Comparison of ENCODE assay signal across 13 cellular contexts in the genomic region with DNA sequence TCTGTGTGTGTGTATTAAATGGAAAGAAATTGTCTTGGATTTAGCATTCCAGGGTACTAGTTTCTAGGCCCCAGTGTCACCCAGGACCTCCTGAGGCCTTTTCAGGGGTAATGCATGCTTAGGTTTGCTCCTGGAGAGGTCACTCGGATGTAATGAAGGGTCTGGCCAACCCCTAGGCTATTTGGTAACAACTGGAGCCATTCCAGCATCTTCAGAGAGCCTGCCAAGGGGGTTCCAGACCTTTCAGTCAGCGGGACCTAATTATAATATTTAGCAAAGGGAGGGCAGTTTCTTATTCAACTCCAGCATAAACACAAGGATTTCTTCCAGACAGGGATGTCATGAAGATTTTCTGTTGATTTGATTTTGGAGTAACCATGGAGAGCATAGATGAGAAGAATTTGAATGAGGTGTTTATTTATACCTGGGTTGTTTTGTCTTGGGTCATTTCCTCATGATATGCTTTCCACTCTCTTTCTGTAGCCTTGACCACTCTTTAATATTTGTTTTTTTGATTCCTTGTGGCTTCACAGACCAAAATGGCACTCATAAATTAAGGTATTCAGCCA. TPM values are rescaled to one million over a fixed set of nuclear protein-coding genes. Genes with fewer than 3 reads are reported as not detected.
DNase-seq lines count a peak whose midpoint lies in the region; ATAC-seq and TF ChIP-seq lines count a peak whose summit lies in the region.
"Had no signal": no experiment of that assay in that cellular context is flagged by ENCODE, and none has a peak within 500 bp of the region (broad histone marks: within the 10 kb centered on the region; RNA-seq: fewer than 3 reads in every experiment).

No MANE protein-coding gene starts in this region.

- 38% methylated on average over 2 of the region's 2 CpGs; no CpG with 5 or more reads in 1 of the 2 donors for WGBS in gastroesophageal sphincter (ENCODE audit: low coverage in 1 of 2), 2 donors
- 46 to 75% methylated on average over 2 of the region's 2 CpGs for WGBS in upper lobe of left lung, 2 donors

- H3K27me3 Mint-ChIP-seq in activated naive CD8-positive, alpha-beta T cell, result no peaks in the 10 kb centered on the region
- H3K27me3 Mint-ChIP-seq in activated naive CD8-positive, alpha-beta T cell treated with anti-CD3 and anti-CD28 coated beads for 36 hours, result no peaks in the 10 kb centered on the region
- H3K27me3 Mint-ChIP-seq in stimulated activated memory B cell treated with anti-CD40 and anti-IgM and Interleukin-4, amounts not matched to agents 10 μg/mL and 1 μg/mL and 100 μg/mL, for 72 hours, result no peaks in the 10 kb centered on the region
- H3K27me3 Mint-ChIP-seq: dendritic cell treated with granulocyte-macrophage colony-stimulating factor and Interleukin-4, amounts not matched to agents 40 ng/mL and 50 ng/mL, for 4 days had no signal

- ATAC-seq in gastroesophageal sphincter (peak; percentile 1), omental fat pad (ENCODE audit: low FRiP score) (peak; percentile 62), upper lobe of left lung (ENCODE audit: low FRiP score in 2 of 2) (peak in 1 of 2 donors; percentile 15), GM18858 (IDR thresholded peaks at IDR 0.05; ENCODE audit: unreplicated experiment) (no peak), GM19467 (IDR thresholded peaks at IDR 0.05; ENCODE audit: unreplicated experiment) (no peak)
- no peak for ATAC-seq in stimulated activated memory B cell treated with anti-CD40 and anti-IgM and Interleukin-4, amounts not matched to agents 10 μg/mL and 1 μg/mL and 100 μg/mL, for 72 hours

- H3K36me3 ChIP-seq in gastroesophageal sphincter (no peaks in the 10 kb centered on the region), upper lobe of left lung (no peaks in the 10 kb centered on the region)

- H3K4me3 ChIP-seq in gastroesophageal sphincter (no peak overlapping the region), upper lobe of left lung (no peak overlapping the region)

- TF ChIP-seq EP300 in gastroesophageal sphincter (IDR thresholded peaks at IDR 0.05) (no peak), upper lobe of left lung (IDR thresholded peaks at IDR 0.05) (no peak)

- no peaks in the 10 kb centered on the region for H3K9me3 ChIP-seq in gastroesophageal sphincter
- H3K9me3 ChIP-seq in upper lobe of left lung, result no peaks in the 10 kb centered on the region

- no peak for DNase-seq in activated naive CD8-positive, alpha-beta T cell treated with anti-CD3 and anti-CD28 coated beads for 36 hours
- DNase-seq in omental fat pad (ENCODE audit: low spot score) (no peak), upper lobe of left lung (no peak)
- DNase-seq: activated CD4-positive, CD25-positive, alpha-beta regulatory T cell; NCI-H345; SHP77 had no signal

- peaks cover 4% of the 10 kb centered on the region for H3K9me3 Mint-ChIP-seq in activated naive CD8-positive, alpha-beta T cell (ENCODE audit: low read depth)
- no peaks in the 10 kb centered on the region for H3K9me3 Mint-ChIP-seq in activated naive CD8-positive, alpha-beta T cell treated with anti-CD3 and anti-CD28 coated beads for 36 hours
- H3K9me3 Mint-ChIP-seq in stimulated activated memory B cell treated with anti-CD40 and anti-IgM and Interleukin-4, amounts not matched to agents 10 μg/mL and 1 μg/mL and 100 μg/mL, for 72 hours, result peaks cover 2% of the 10 kb centered on the region
- H3K9me3 Mint-ChIP-seq: dendritic cell treated with granulocyte-macrophage colony-stimulating factor and Interleukin-4, amounts not matched to agents 40 ng/mL and 50 ng/mL, for 4 days; stimulated activated effector memory CD8-positive, alpha-beta T cell treated with anti-CD3 and anti-CD28 coated beads, Interleukin-12 subunit alpha, Interleukin-12 subunit beta, amount 100 ng/mL, for 72 hours had no signal

- H3K27ac Mint-ChIP-seq in activated naive CD8-positive, alpha-beta T cell, result peak overlapping the region; percentile 6
- H3K27ac Mint-ChIP-seq in activated naive CD8-positive, alpha-beta T cell treated with anti-CD3 and anti-CD28 coated beads for 36 hours, result no peak overlapping the region
- no peak overlapping the region for H3K27ac Mint-ChIP-seq in stimulated activated memory B cell treated with anti-CD40 and anti-IgM and Interleukin-4, amounts not matched to agents 10 μg/mL and 1 μg/mL and 100 μg/mL, for 72 hours
- H3K27ac Mint-ChIP-seq: dendritic cell treated with granulocyte-macrophage colony-stimulating factor and Interleukin-4, amounts not matched to agents 40 ng/mL and 50 ng/mL, for 4 days; stimulated activated effector memory CD8-positive, alpha-beta T cell treated with anti-CD3 and anti-CD28 coated beads, Interleukin-12 subunit alpha, Interleukin-12 subunit beta, amount 100 ng/mL, for 72 hours had no signal

- H3K4me1 ChIP-seq in gastroesophageal sphincter (peaks cover 17 to 62% (median 30%) of the 10 kb centered on the region in 3 donors), upper lobe of left lung (peaks cover 51 to 60% (median 59%) of the 10 kb centered on the region in 4 donors)

- TF ChIP-seq CTCF in gastroesophageal sphincter (IDR thresholded peaks at IDR 0.05) (no peak), omental fat pad (IDR thresholded peaks at IDR 0.05) (no peak), upper lobe of left lung (IDR thresholded peaks at IDR 0.05) (no peak)

- H3K36me3 Mint-ChIP-seq in activated naive CD8-positive, alpha-beta T cell, result peaks cover 7% of the 10 kb centered on the region
- H3K36me3 Mint-ChIP-seq in activated naive CD8-positive, alpha-beta T cell treated with anti-CD3 and anti-CD28 coated beads for 36 hours, result peaks cover 10% of the 10 kb centered on the region
- H3K36me3 Mint-ChIP-seq in stimulated activated memory B cell treated with anti-CD40 and anti-IgM and Interleukin-4, amounts not matched to agents 10 μg/mL and 1 μg/mL and 100 μg/mL, for 72 hours, result peaks cover 4% of the 10 kb centered on the region

- no peak overlapping the region for H3K4me3 Mint-ChIP-seq in activated naive CD8-positive, alpha-beta T cell
- no peak overlapping the region for H3K4me3 Mint-ChIP-seq in activated naive CD8-positive, alpha-beta T cell treated with anti-CD3 and anti-CD28 coated beads for 36 hours
- H3K4me3 Mint-ChIP-seq in stimulated activated memory B cell treated with anti-CD40 and anti-IgM and Interleukin-4, amounts not matched to agents 10 μg/mL and 1 μg/mL and 100 μg/mL, for 72 hours, result no peak overlapping the region
- H3K4me3 Mint-ChIP-seq: dendritic cell treated with granulocyte-macrophage colony-stimulating factor and Interleukin-4, amounts not matched to agents 40 ng/mL and 50 ng/mL, for 4 days; stimulated activated effector memory CD8-positive, alpha-beta T cell treated with anti-CD3 and anti-CD28 coated beads, Interleukin-12 subunit alpha, Interleukin-12 subunit beta, amount 100 ng/mL, for 72 hours had no signal

- TF ChIP-seq POLR2A in gastroesophageal sphincter (IDR thresholded peaks at IDR 0.05) (no peak), upper lobe of left lung (IDR thresholded peaks at IDR 0.05) (no peak)

- H3K27me3 ChIP-seq in gastroesophageal sphincter, result no peaks in the 10 kb centered on the region
- no peaks in the 10 kb centered on the region for H3K27me3 ChIP-seq in upper lobe of left lung

- peaks cover 26% of the 10 kb centered on the region for H3K4me1 Mint-ChIP-seq in activated naive CD8-positive, alpha-beta T cell (ENCODE audit: low read depth)
- H3K4me1 Mint-ChIP-seq in activated naive CD8-positive, alpha-beta T cell treated with anti-CD3 and anti-CD28 coated beads for 36 hours, result peaks cover 17% of the 10 kb centered on the region
- H3K4me1 Mint-ChIP-seq in stimulated activated memory B cell treated with anti-CD40 and anti-IgM and Interleukin-4, amounts not matched to agents 10 μg/mL and 1 μg/mL and 100 μg/mL, for 72 hours, result peaks cover 33% of the 10 kb centered on the region

- H3K27ac ChIP-seq in gastroesophageal sphincter, result peak overlapping the region in 3 of 4 donors; percentile 56 to 73 (median 67)
- peak overlapping the region; percentile 13 to 83 (median 72) for H3K27ac ChIP-seq in upper lobe of left lung

RNA-seq across cellular contexts. Expression of a gene that starts 17.4 kb away (rescaled TPM):
- 10 to 100 TPM; 11.7 to 17.0 TPM for total RNA-seq in activated naive CD8-positive, alpha-beta T cell treated with anti-CD3 and anti-CD28 coated beads for 36 hours
- total RNA-seq in gastroesophageal sphincter (10 to 100 TPM; 30.8 to 57.3 (median 44.0) TPM), omental fat pad (10 to 100 TPM; 21.3 to 47.0 (median 33.3) TPM), upper lobe of left lung (10 to 100 TPM; 19.3 to 58.9 (median 31.9) TPM)

RNA-seq across cellular contexts. Expression of a gene that starts 45.6 kb away (rescaled TPM):
- not detected for total RNA-seq in activated naive CD8-positive, alpha-beta T cell treated with anti-CD3 and anti-CD28 coated beads for 36 hours
- total RNA-seq in gastroesophageal sphincter (not detected), omental fat pad (not detected), upper lobe of left lung (not detected)

Comparison
In these comparisons a context has a peak if more than half of its experiments do, and no peak if none do; other contexts are left out.
1. ATAC-seq: peak in gastroesophageal sphincter (single experiment) and omental fat pad (single experiment); none in GM18858 (single experiment), stimulated activated memory B cell treated with anti-CD40 and anti-IgM and Interleukin-4, amounts not matched to agents 10 μg/mL and 1 μg/mL and 100 μg/mL, for 72 hours (single experiment) and GM19467 (single experiment).